In genomic region chr1:209895709-209896108, GRCh38 we compare ENCODE assay signal across 10 cellular contexts. TPM values are rescaled to one million over a fixed set of nuclear protein-coding genes. Genes with fewer than 3 reads are reported as not detected.
DNase-seq lines count a peak whose midpoint lies in the region; ATAC-seq and TF ChIP-seq lines count a peak whose summit lies in the region.
"Had no signal": no experiment of that assay in that cellular context is flagged by ENCODE, and none has a peak within 500 bp of the region (broad histone marks: within the 10 kb centered on the region; RNA-seq: fewer than 3 reads in every experiment).

No MANE protein-coding gene starts in this region.

- peak overlapping the region; percentile 78 for H3K27ac ChIP-seq in brain microvascular endothelial cell
- no peak overlapping the region for H3K27ac ChIP-seq in mesendoderm (ENCODE audit: low read depth, low read length)

- no peak for TF ChIP-seq CTCF in Calu3 (IDR thresholded peaks at IDR 0.05; ENCODE audit: unreplicated experiment)
- no peak for TF ChIP-seq CTCF in brain microvascular endothelial cell (IDR thresholded peaks at IDR 0.05; ENCODE audit: low read depth, low read length, missing control alignments)

- CTCF ChIA-PET in Calu3 (lab: Charles Lee) = interaction anchor here (0.6 to 1.0 kb wide), 4 partner anchors 32 to 93 kb away, joined by 3 to 4 read pairs (median 4); no protein-coding TSS in a partner anchor

- no peak overlapping the region for H2BK5ac ChIP-seq in mesendoderm (ENCODE audit: low read length)

- in situ Hi-C loops in brain microvascular endothelial cell (cut with HindIII; ENCODE audit: low pct_ligation_motif_present, low sequenced_read_pairs) = no loop called here

- H3K18ac ChIP-seq in mesendoderm (ENCODE audit: low read length) = no peak overlapping the region

- peak; percentile 56 for DNase-seq in Calu3
- DNase-seq in HT1080 (ENCODE audit: low read depth) = peak; percentile 90
- peak; percentile 69 for DNase-seq in brain microvascular endothelial cell
- DNase-seq in mesendoderm = peak; percentile 65
- no peak for DNase-seq in sciatic nerve (ENCODE audit: low spot score)
- DNase-seq: DMS79 treated with DMSO at 0.1 percent for 48 hours, NCI-H146 had no signal

- H3K79me2 ChIP-seq in mesendoderm (ENCODE audit: control insufficient read depth, insufficient read depth, low read length) = no peaks in the 10 kb centered on the region

- H3K27me3 ChIP-seq in brain microvascular endothelial cell (replicated peaks) (no peaks in the 10 kb centered on the region), mesendoderm (ENCODE audit: insufficient read depth, low read length, poor library complexity) (no peaks in the 10 kb centered on the region)

- peak overlapping the region; percentile 91 for H3K27ac Mint-ChIP-seq in Calu3 (ENCODE audit: unreplicated experiment)

- no peak for ATAC-seq in activated CD4-positive, CD25-positive, alpha-beta regulatory T cell treated with anti-CD3 and anti-CD28 coated beads, Interleukin-2, amount 50 U/mL, for 24 hours
- ATAC-seq in GM21825 (IDR thresholded peaks at IDR 0.05; ENCODE audit: unreplicated experiment) (no peak), sciatic nerve (no peak)

- H3K4ac ChIP-seq in mesendoderm (ENCODE audit: low read depth, low read length) = no peak overlapping the region

- H3K4me2 ChIP-seq in mesendoderm (ENCODE audit: low read length) = no peak overlapping the region

- no peaks in the 10 kb centered on the region for H3K27me3 Mint-ChIP-seq in Calu3 (ENCODE audit: unreplicated experiment)

- no peaks in the 10 kb centered on the region for H3K79me1 ChIP-seq in mesendoderm (ENCODE audit: low read length)

- WGBS in mesendoderm (ENCODE audit: extremely low coverage, insufficient coverage, low lambda C conversion rate) = no CpG with 5 or more reads among the region's 4 CpGs

- no peaks in the 10 kb centered on the region for H3K4me1 ChIP-seq in mesendoderm (ENCODE audit: control insufficient read depth, low read depth, low read length)

- intact Hi-C loops in Calu3 (cut with micrococcal nuclease; ENCODE audit: unreplicated experiment) = loop anchor here (2.0 to 5.0 kb wide), 2 partner anchors 33 to 39 kb away; no protein-coding TSS in a partner anchor
- intact Hi-C loops in sciatic nerve (cut with DNase I) = no loop called here

- no peak overlapping the region for H3K9ac ChIP-seq in mesendoderm (ENCODE audit: low read length)

- BruUV-seq in Calu3 (replicated peaks; lab: Mats Ljungman, UMichigan) = no TSS peak

- H3K4me3 ChIP-seq in brain microvascular endothelial cell (ENCODE audit: low read depth, low read length) (no peak overlapping the region), mesendoderm (ENCODE audit: low read length) (no peak overlapping the region)
- H3K4me3 ChIP-seq: skin epidermis had no signal

- no peak overlapping the region for H3K56ac ChIP-seq in mesendoderm (ENCODE audit: low read length)

- no peak overlapping the region for H3K23ac ChIP-seq in mesendoderm (ENCODE audit: low read length)

- H3K9me3 Mint-ChIP-seq in Calu3 (ENCODE audit: low read depth, unreplicated experiment) = no peaks in the 10 kb centered on the region

- H3K4me1 Mint-ChIP-seq in Calu3 (ENCODE audit: low read depth, unreplicated experiment) = peaks cover 47% of the 10 kb centered on the region

- H2AK5ac ChIP-seq in mesendoderm (ENCODE audit: low read length) = no peak overlapping the region

- no peak overlapping the region for H2BK15ac ChIP-seq in mesendoderm (replicated peaks; ENCODE audit: low read depth)

- peak overlapping the region; percentile 2 for H3K4me3 Mint-ChIP-seq in Calu3 (ENCODE audit: low read depth, unreplicated experiment)

- H2BK120ac ChIP-seq in mesendoderm (ENCODE audit: low read depth, low read length) = no peak overlapping the region

- no peak overlapping the region for H4K5ac ChIP-seq in mesendoderm (ENCODE audit: low read length)

- peaks cover 11% of the 10 kb centered on the region for H3K36me3 Mint-ChIP-seq in Calu3 (ENCODE audit: insufficient read depth, unreplicated experiment)

- no peak overlapping the region for H4K8ac ChIP-seq in mesendoderm (ENCODE audit: low read depth, low read length)

- H3K36me3 ChIP-seq in brain microvascular endothelial cell (replicated peaks) (no peaks in the 10 kb centered on the region), mesendoderm (ENCODE audit: control insufficient read depth, insufficient read depth, low read length) (no peaks in the 10 kb centered on the region)

RNA-seq across cellular contexts. Expression of gene SYT14, which starts 42.3 kb away (rescaled TPM):
- total RNA-seq in Calu3 (2022) (1.7 and 2.1 TPM in 2 replicates), sciatic nerve (3.8 TPM)
- 5.9 and 8.3 TPM in 2 replicates for total RNA-seq in HT1080 (2014; rRNA removed; shearing (Covaris generic))
- 4.2 and 4.7 TPM in 2 replicates for polyA plus RNA-seq in HT1080 (2015; cell fraction: cytosol; rRNA removed)
- 6.5 and 6.9 TPM in 2 replicates for polyA plus RNA-seq in HT1080 (2015; cell fraction: nucleus; rRNA removed)
- polyA plus RNA-seq in mesendoderm (2013, experiment 1 of 2) = 4.3 TPM
- 4.1 TPM for polyA plus RNA-seq in mesendoderm (2013, experiment 2 of 2)
